Comparison of ENCODE assay signal across 1 cellular context in genomic region chr19:11365557-11366117, GRCh38.
TF ChIP-seq lines count a peak whose summit lies in the region.

No MANE protein-coding gene starts in this region.

TF ChIP-seq in HEK293T, 16 proteins besides CTCF, POLR2A, EP300 and RAD21:
- no peak for TF ChIP-seq SUZ12 (IDR thresholded peaks at IDR 0.05)
- TF ChIP-seq PKNOX1 (IDR thresholded peaks at IDR 0.05), result no peak
- no peak for TF ChIP-seq FOXA1 (IDR thresholded peaks at IDR 0.05)
- TF ChIP-seq SP1 (IDR thresholded peaks at IDR 0.05), result no peak
- TF ChIP-seq L3MBTL2 (conservative IDR thresholded peaks at IDR 0.05), result no peak
TF ChIP-seq in HEK293T: peak in this region for 0.
